Comparison of ENCODE assay signal across 7 cellular contexts in genomic region chr22:19085233-19086043, GRCh38. TPM values are rescaled to one million over a fixed set of nuclear protein-coding genes. Genes with fewer than 3 reads are reported as not detected.
DNase-seq lines count a peak whose midpoint lies in the region; ATAC-seq and TF ChIP-seq lines count a peak whose summit lies in the region.

No MANE protein-coding gene starts in this region.

- no peak for TF ChIP-seq POLR2A in gastrocnemius medialis (IDR thresholded peaks at IDR 0.05)

- DNase-seq in GM12865 (ENCODE audit: low read depth): peak; percentile 65
- DNase-seq in SJCRH30: peak; percentile 51 to 72
- peak; percentile 37 for DNase-seq in fibroblast of villous mesenchyme (ENCODE audit: low read depth)
- DNase-seq in gastrocnemius medialis: no peak
- no peak for DNase-seq in activated CD4-positive, alpha-beta T cell treated with anti-CD3 and anti-CD28 coated beads, Interleukin-2, amount 50 U/mL, for 48 hours

- ATAC-seq in HG03066 (IDR thresholded peaks at IDR 0.05; ENCODE audit: low read depth, unreplicated experiment) (peak; percentile 54), gastrocnemius medialis (peak; percentile 66 to 67), HG02571 (IDR thresholded peaks at IDR 0.05; ENCODE audit: unreplicated experiment) (no peak)

- H3K27me3 ChIP-seq in SJCRH30 (no peaks in the 10 kb centered on the region), gastrocnemius medialis (no peaks in the 10 kb centered on the region)

- H3K4me3 ChIP-seq in GM12865 (ENCODE audit: low read depth, low read length) (no peak overlapping the region), SJCRH30 (no peak overlapping the region), fibroblast of villous mesenchyme (ENCODE audit: low read depth, low read length) (no peak overlapping the region), gastrocnemius medialis (no peak overlapping the region)

- in situ Hi-C loops in gastrocnemius medialis (cut with MboI; ENCODE audit: low sequenced_read_pairs in 4 of 4): no loop called here

- H3K27ac ChIP-seq in SJCRH30: peak overlapping the region; percentile 4
- H3K27ac ChIP-seq in gastrocnemius medialis: peak overlapping the region; percentile 24 to 67 (median 54)

- H3K9me3 ChIP-seq in SJCRH30 (replicated peaks) (no peaks in the 10 kb centered on the region), gastrocnemius medialis (no peaks in the 10 kb centered on the region)

- intact Hi-C loops in gastrocnemius medialis (cut with DNase I; ENCODE audit: low total_unique reads): no loop called here

- no peaks in the 10 kb centered on the region; the same call in 1 of the 2 replicates for H3K36me3 ChIP-seq in SJCRH30
- peaks cover 0 to 9% of the 10 kb centered on the region in 2 donors for H3K36me3 ChIP-seq in gastrocnemius medialis

- H3K4me1 ChIP-seq in SJCRH30 (peaks cover 15% of the 10 kb centered on the region), gastrocnemius medialis (peaks cover 20 to 33% of the 10 kb centered on the region in 2 donors)

- TF ChIP-seq CTCF in GM12865 (IDR thresholded peaks at IDR 0.05; ENCODE audit: insufficient read depth, low read depth, low read length, missing control alignments): peak; percentile 21
- TF ChIP-seq CTCF in fibroblast of villous mesenchyme (IDR thresholded peaks at IDR 0.05; ENCODE audit: insufficient read depth, low read depth, low read length): peak; percentile 50
- TF ChIP-seq CTCF in gastrocnemius medialis (IDR thresholded peaks at IDR 0.05 in 4 of 5, conservative IDR thresholded peaks at IDR 0.05 in 1 of 5): peak in 1 of 5 experiments; percentile 22

RNA-seq across cellular contexts. Expression of gene DGCR2, which starts 36.8 kb away (rescaled TPM):
- 27.6 and 29.3 TPM in 2 replicates for total RNA-seq in SJCRH30 (2014; rRNA removed; shearing (Covaris generic))
- total RNA-seq in fibroblast of villous mesenchyme: 44.8 and 53.5 TPM in 2 replicates
- 10 to 100 TPM; 30.0 to 72.7 (median 43.5) TPM for total RNA-seq in gastrocnemius medialis

RNA-seq across cellular contexts. Expression of gene TSSK2, which starts 45.7 kb away (rescaled TPM):
- not detected in 2 replicates for total RNA-seq in SJCRH30 (2014; rRNA removed; shearing (Covaris generic))
- total RNA-seq in fibroblast of villous mesenchyme (under 0.01 TPM in 1 of 2 replicates, not detected in the other), gastrocnemius medialis (under 1 TPM in 3 of 4 donors, not detected in 1; 0.19 to 0.33 (median 0.25) TPM)

RNA-seq across cellular contexts. Expression of gene ESS2, which starts 59.0 kb away (rescaled TPM):
- 10.4 and 12.0 TPM in 2 replicates for total RNA-seq in SJCRH30 (2014; rRNA removed; shearing (Covaris generic))
- total RNA-seq in fibroblast of villous mesenchyme (10.6 and 12.5 TPM in 2 replicates), gastrocnemius medialis (10 to 100 TPM in 2 of 4 donors, 1 to 10 TPM in 2; 7.5 to 25.3 (median 12.0) TPM)

Comparison
In these comparisons a context has a peak if more than half of its experiments do, and no peak if none do; other contexts are left out.
1. DNase-seq: peak in GM12865 (single experiment), SJCRH30 (2 of 2) and fibroblast of villous mesenchyme (single experiment); none in gastrocnemius medialis (0 of 2) and activated CD4-positive, alpha-beta T cell treated with anti-CD3 and anti-CD28 coated beads, Interleukin-2, amount 50 U/mL, for 48 hours (0 of 2).